ENCODE assay signal across 10 cellular contexts in the genomic region with DNA sequence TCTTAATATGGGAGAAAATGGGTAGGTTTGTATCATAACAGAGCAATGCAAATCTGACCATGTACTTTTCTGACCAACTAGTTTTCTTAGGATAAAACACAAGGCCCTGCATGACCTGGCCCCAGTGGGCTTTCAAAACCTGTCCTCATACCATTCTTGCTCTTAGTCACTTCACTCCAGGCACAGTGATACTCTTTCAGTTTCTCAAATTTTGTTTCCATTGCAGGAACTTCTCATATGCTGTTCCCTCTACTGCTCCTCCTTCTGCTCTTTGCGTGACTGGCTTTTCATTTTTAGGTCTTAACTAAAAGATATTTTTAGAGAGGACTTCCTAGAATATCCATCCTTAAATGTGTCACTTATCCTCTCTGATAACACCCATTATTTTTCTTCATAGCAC.
DNase-seq lines count a peak whose midpoint lies in the region; ATAC-seq, FAIRE-seq and TF ChIP-seq lines count a peak whose summit lies in the region.
"Had no signal": no experiment of that assay in that cellular context is flagged by ENCODE, and none has a peak within 500 bp of the region (broad histone marks: within the 10 kb centered on the region; RNA-seq: fewer than 3 reads in every experiment).

No MANE protein-coding gene starts in this region.

- CTCF ChIA-PET in GM10248 (lab: Yijun Ruan, JAX) = no interaction called here

- DNase-seq in GM10248 (ENCODE audit: extremely low spot score) = peak; percentile 54
- DNase-seq in omental fat pad (ENCODE audit: low spot score) = no peak
- no peak for DNase-seq in NCI-H2029 treated with DMSO at 0.1 percent for 48 hours (lab: John Stamatoyannopoulos, UW)
- DNase-seq in RCC 7860 (ENCODE audit: low spot score) = no peak
- DNase-seq in NCI-H345 treated with DMSO at 0.1 percent for 48 hours (lab: John Stamatoyannopoulos, UW; ENCODE audit: unreplicated experiment) = no peak
- DNase-seq: naive B cell, T-cell had no signal

- POLR2A ChIA-PET in GM10248 (lab: Yijun Ruan, JAX) = no interaction called here

- no peak for FAIRE-seq in RCC 7860 (lab: Jason Lieb, UNC)

- no peak for TF ChIP-seq CTCF in GM10248 (IDR thresholded peaks at IDR 0.05; ENCODE audit: control extremely low read depth, extremely low read depth, low read depth, missing control alignments)
- no peak for TF ChIP-seq CTCF in omental fat pad (IDR thresholded peaks at IDR 0.05)

- ATAC-seq in GM19023 (IDR thresholded peaks at IDR 0.05; ENCODE audit: unreplicated experiment) = peak; percentile 89
- ATAC-seq in HG02571 (IDR thresholded peaks at IDR 0.05; ENCODE audit: unreplicated experiment) = peak; percentile 88
- peak; percentile 94 for ATAC-seq in HG03342 (IDR thresholded peaks at IDR 0.05; ENCODE audit: unreplicated experiment)
- ATAC-seq in omental fat pad (ENCODE audit: low FRiP score) = no peak
- ATAC-seq: T-cell had no signal
